1 cellular context compared by ENCODE assay signal in genomic region chr7:23184709-23185354, GRCh38.
TF ChIP-seq lines count a peak whose summit lies in the region.

No MANE protein-coding gene starts in this region.

TF ChIP-seq in K562, 482 proteins besides CTCF, POLR2A, EP300 and RAD21 (continued from another document):
- TF ChIP-seq ZNF407 (IDR thresholded peaks at IDR 0.05; ENCODE audit: low read depth), result no peak
- TF ChIP-seq NFE2 (IDR thresholded peaks at IDR 0.05; ENCODE audit: low read depth), result peak; percentile 42
- TF ChIP-seq ELF1 (tag; IDR thresholded peaks at IDR 0.05), result 0 out of 2 replicates have a peak, but pooled peaks have one; percentile 15
- no peak for TF ChIP-seq HDAC1 (IDR thresholded peaks at IDR 0.05)
- 0 out of 4 replicates have a peak, but pooled peaks of 1 of the 2 experiments have one; percentile 22 for TF ChIP-seq MNT (conservative IDR thresholded peaks at IDR 0.05)
- TF ChIP-seq CREBBP (IDR thresholded peaks at IDR 0.05; ENCODE audit: low read depth, low read length), result no peak
- TF ChIP-seq ZNF764 (CRISPR knock-in tag; IDR thresholded peaks at IDR 0.05; ENCODE audit: low read depth), result 0 out of 2 replicates have a peak, but pooled peaks have one; percentile 39
- peak; percentile 64 for TF ChIP-seq DEAF1 (CRISPR knock-in tag; IDR thresholded peaks at IDR 0.05)
- TF ChIP-seq ZNF174 (CRISPR knock-in tag; IDR thresholded peaks at IDR 0.05), result no peak
- TF ChIP-seq VEZF1 (CRISPR knock-in tag; IDR thresholded peaks at IDR 0.05), result 0 out of 2 replicates have a peak, but pooled peaks have one; percentile 16
- no peak for TF ChIP-seq USF1 (CRISPR knock-in tag; IDR thresholded peaks at IDR 0.05)
